ENCODE assay signal across 8 cellular contexts in the genomic region with DNA sequence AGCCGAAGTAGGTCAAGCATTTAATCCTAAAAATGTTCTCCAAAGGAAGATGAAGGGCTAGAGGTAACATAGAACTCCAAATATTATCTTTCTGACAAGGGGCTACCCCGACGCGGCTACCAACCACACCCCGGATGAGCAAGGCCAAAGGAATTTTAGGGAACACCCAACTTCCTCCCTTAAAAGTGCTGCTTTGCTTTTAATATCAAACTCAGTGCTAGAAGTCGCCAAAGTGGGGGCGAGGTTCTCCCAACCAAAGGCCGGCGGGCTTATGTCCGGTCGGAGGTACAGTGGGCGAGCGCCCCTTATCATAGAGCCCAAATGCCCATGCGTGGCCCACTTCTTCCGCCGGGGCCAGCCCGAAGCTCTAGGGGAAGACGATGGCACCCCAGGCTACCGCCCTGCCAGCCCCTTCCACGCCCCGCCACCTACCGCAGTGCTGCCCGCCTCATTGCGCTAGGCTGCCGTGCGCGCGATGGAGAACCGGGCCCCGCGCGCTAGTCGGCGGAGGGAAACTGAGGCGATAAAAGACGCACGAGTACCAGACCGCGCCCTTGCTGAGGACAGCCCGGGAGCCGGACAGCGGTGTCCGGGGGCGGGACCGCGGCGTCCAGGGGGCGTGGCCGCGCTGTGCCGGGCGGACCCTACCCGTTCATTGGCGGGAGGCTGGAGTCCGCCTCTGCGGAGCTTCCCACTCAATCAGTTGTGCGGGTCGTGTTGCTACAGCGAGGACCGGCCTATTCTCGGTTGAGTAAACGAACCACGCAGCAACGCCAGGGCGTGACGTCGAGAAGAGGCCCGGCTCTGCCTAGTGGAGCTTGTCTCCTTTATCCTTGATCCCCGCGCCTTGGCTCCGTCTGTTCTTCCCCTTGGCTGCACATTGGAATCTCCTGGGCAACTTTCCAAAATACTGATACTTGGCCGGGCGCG. TPM values are rescaled to one million over a fixed set of nuclear protein-coding genes. Genes with fewer than 3 reads are reported as not detected.
A peak's percentile ranks its signal among the peaks of the same experiment; 100 is the strongest.
DNase-seq lines count a peak whose midpoint lies in the region; ATAC-seq, FAIRE-seq and TF ChIP-seq lines count a peak whose summit lies in the region.

A gene with protein sequence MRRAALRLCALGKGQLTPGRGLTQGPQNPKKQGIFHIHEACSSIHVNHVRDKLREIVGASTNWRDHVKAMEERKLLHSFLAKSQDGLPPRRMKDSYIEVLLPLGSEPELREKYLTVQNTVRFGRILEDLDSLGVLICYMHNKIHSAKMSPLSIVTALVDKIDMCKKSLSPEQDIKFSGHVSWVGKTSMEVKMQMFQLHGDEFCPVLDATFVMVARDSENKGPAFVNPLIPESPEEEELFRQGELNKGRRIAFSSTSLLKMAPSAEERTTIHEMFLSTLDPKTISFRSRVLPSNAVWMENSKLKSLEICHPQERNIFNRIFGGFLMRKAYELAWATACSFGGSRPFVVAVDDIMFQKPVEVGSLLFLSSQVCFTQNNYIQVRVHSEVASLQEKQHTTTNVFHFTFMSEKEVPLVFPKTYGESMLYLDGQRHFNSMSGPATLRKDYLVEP (minus strand): TSS at position 584 of the 930 bp plus-strand sequence. CDS start 132 bp downstream, at position 452.

- peaks cover 14% of the 10 kb centered on the region for H4K20me1 ChIP-seq in IMR-90 (ENCODE audit: insufficient read depth, low read length)

- no peak within 1 kb of the TSS for H2BK12ac ChIP-seq in neuronal stem cell (ENCODE audit: low read length)

- H3K27ac ChIP-seq in IMR-90 (ENCODE audit: insufficient read depth, low read length), result peak within 1 kb of the TSS; percentile 96
- H3K27ac ChIP-seq in SJSA1, result peak within 1 kb of the TSS; percentile 100
- H3K27ac ChIP-seq in neuronal stem cell (replicated peaks; ENCODE audit: low read length), result no peak within 1 kb of the TSS
- no peak within 1 kb of the TSS for H3K27ac ChIP-seq in substantia nigra (ENCODE audit: low read depth, low read length, poor library complexity, severe bottlenecking)

- H3K4me3 ChIP-seq in IMR-90 (ENCODE audit: insufficient read depth, low read depth, low read length) (peak within 1 kb of the TSS; percentile 94), SJSA1 (peak within 1 kb of the TSS; percentile 90), neuronal stem cell (ENCODE audit: low read length in 2 of 2) (peak within 1 kb of the TSS; percentile 61 to 95)

- H2AK9ac ChIP-seq in IMR-90 (replicated peaks; ENCODE audit: low read depth, low read length, poor library complexity), result peak within 1 kb of the TSS; percentile 65

- TF ChIP-seq POLR2A in IMR-90 (IDR thresholded peaks at IDR 0.05; ENCODE audit: low read depth, low read length), result peak; percentile 78

- peak within 1 kb of the TSS; percentile 42 to 90 for H4K8ac ChIP-seq in IMR-90 (ENCODE audit: low read depth in 2 of 2, low read length in 2 of 2)
- H4K8ac ChIP-seq in neuronal stem cell (ENCODE audit: low read depth, low read length), result no peak within 1 kb of the TSS

- intact Hi-C loops in IMR-90 (cut with micrococcal nuclease), result loop anchor here (1.0 kb wide), 1 partner anchor 158 kb away; no protein-coding TSS in a partner anchor

- no peaks in the 10 kb centered on the region for H3K36me3 ChIP-seq in IMR-90 (ENCODE audit: control insufficient read depth, insufficient read depth, low read length)
- peaks cover 4% of the 10 kb centered on the region; the same call in 1 of the 2 replicates for H3K36me3 ChIP-seq in SJSA1
- no peaks in the 10 kb centered on the region for H3K36me3 ChIP-seq in neuronal stem cell (replicated peaks in 1 of 2; ENCODE audit: control insufficient read depth in 2 of 2, insufficient read depth in 2 of 2, low read length in 2 of 2)

- H2BK20ac ChIP-seq in IMR-90 (ENCODE audit: low read depth, low read length), result no peak within 1 kb of the TSS

- H2BK5ac ChIP-seq in IMR-90 (ENCODE audit: low read depth, low read length, poor library complexity, severe bottlenecking) (peak within 1 kb of the TSS; percentile 78), neuronal stem cell (ENCODE audit: low read length) (no peak within 1 kb of the TSS)

- 37% methylated on average over 41 of the region's 74 CpGs; no CpG with 5 or more reads in 1 of the 2 experiments for WGBS in IMR-90 (ENCODE audit: extremely low coverage in 2 of 2, insufficient read length in 1 of 2), 2 experiments
- no CpG with 5 or more reads among the region's 74 CpGs for WGBS in neuronal stem cell (ENCODE audit: extremely low coverage in 2 of 2, insufficient read length in 2 of 2, insufficient replicate concordance in 1 of 2), 2 donors

- H3K18ac ChIP-seq in IMR-90 (ENCODE audit: low read depth, low read length) (peak within 1 kb of the TSS; percentile 49; the same call in 1 of the 2 replicates), neuronal stem cell (ENCODE audit: low read length) (peak within 1 kb of the TSS; percentile 87)

- H3K27me3 ChIP-seq in IMR-90 (ENCODE audit: control insufficient read depth, insufficient read depth, low read length) (no peaks in the 10 kb centered on the region), SJSA1 (replicated peaks) (no peaks in the 10 kb centered on the region), neuronal stem cell (ENCODE audit: control insufficient read depth in 3 of 3, insufficient read depth in 3 of 3, low read depth in 1 of 3, low read length in 3 of 3) (no peaks in the 10 kb centered on the region)

- H4K91ac ChIP-seq in IMR-90 (ENCODE audit: insufficient read depth, low read depth, low read length) (peak within 1 kb of the TSS; percentile 84), neuronal stem cell (ENCODE audit: low read depth, low read length, poor library complexity) (no peak within 1 kb of the TSS)

- peak within 1 kb of the TSS; percentile 78 for H4K5ac ChIP-seq in IMR-90 (ENCODE audit: low read depth, low read length)

- FAIRE-seq in frontal cortex (lab: Jason Lieb, UNC), result no peak

- peak within 1 kb of the TSS; percentile 72 for H3K4me2 ChIP-seq in IMR-90 (ENCODE audit: low read depth, low read length)
- H3K4me2 ChIP-seq in neuronal stem cell (ENCODE audit: insufficient read depth, low read length, poor library complexity, severe bottlenecking), result peak within 1 kb of the TSS; percentile 54

- peak within 1 kb of the TSS; percentile 42; the same call in 1 of the 2 replicates for H2BK120ac ChIP-seq in IMR-90 (ENCODE audit: low read depth, low read length)
- no peak within 1 kb of the TSS for H2BK120ac ChIP-seq in neuronal stem cell (ENCODE audit: low read depth, low read length)

- CTCF ChIA-PET in IMR-90 (lab: Yijun Ruan, JAX), result interaction anchor here (1.0 to 1.5 kb wide), 2 partner anchors 159 to 165 kb away, joined by 3 to 7 read pairs; a partner anchor contains a TSS

- TF ChIP-seq CTCF in IMR-90 (conservative IDR thresholded peaks at IDR 0.05; ENCODE audit: low read depth, low read length), result no peak

- dilution Hi-C loops in IMR-90 (cut with HindIII; ENCODE audit: low sequenced_read_pairs, unreplicated experiment), result no loop called here

- H2AFZ ChIP-seq in IMR-90 (replicated peaks; ENCODE audit: low read length, poor library complexity) (peak within 1 kb of the TSS; percentile 96), neuronal stem cell (ENCODE audit: low read length) (peak within 1 kb of the TSS; percentile 89)

- in situ Hi-C loops in IMR-90 (cut with MboI; ENCODE audit: low sequenced_read_pairs), result loop anchor here (10.0 kb wide), 1 partner anchor 162 kb away; a partner anchor contains a TSS

- H3K79me1 ChIP-seq in IMR-90 (ENCODE audit: low read depth in 1 of 2, low read length in 2 of 2) (no peaks in the 10 kb centered on the region; a peak in 1 of 4 replicates), neuronal stem cell (ENCODE audit: low read depth, low read length) (no peaks in the 10 kb centered on the region)

- H3K23ac ChIP-seq in IMR-90 (ENCODE audit: low read depth, low read length), result peak within 1 kb of the TSS; percentile 59; the same call in 1 of the 2 replicates
- peak within 1 kb of the TSS; percentile 55 for H3K23ac ChIP-seq in neuronal stem cell (ENCODE audit: low read depth, low read length, poor library complexity)

- POLR2A ChIA-PET in IMR-90 (lab: Charles Lee; ENCODE audit: unreplicated experiment), result interaction anchor here (0.5 to 1.1 kb wide), 3 partner anchors 11 to 165 kb away, joined by 3 to 4 read pairs (median 3); no protein-coding TSS in a partner anchor

- H3K4me1 ChIP-seq in IMR-90 (ENCODE audit: control insufficient read depth, insufficient read depth, low read length) (no peaks in the 10 kb centered on the region), SJSA1 (replicated peaks) (0 out of 2 replicates have a peak, but pooled peaks cover 3% of the 10 kb centered on the region), neuronal stem cell (ENCODE audit: control insufficient read depth in 2 of 2, insufficient read depth in 1 of 2, low read depth in 1 of 2, low read length in 2 of 2) (no peaks in the 10 kb centered on the region)

- H2AK5ac ChIP-seq in IMR-90 (ENCODE audit: low read depth, low read length) (peak within 1 kb of the TSS; percentile 45; the same call in 1 of the 2 replicates), neuronal stem cell (ENCODE audit: low read depth, low read length) (no peak within 1 kb of the TSS)

- TF ChIP-seq RAD21 in IMR-90 (IDR thresholded peaks at IDR 0.05; ENCODE audit: low read length), result no peak

- H3K9ac ChIP-seq in IMR-90 (ENCODE audit: low read depth, low read length) (peak within 1 kb of the TSS; percentile 89), neuronal stem cell (ENCODE audit: low read depth, low read length, poor library complexity) (peak within 1 kb of the TSS; percentile 81)

- H3K4ac ChIP-seq in IMR-90 (ENCODE audit: low read depth, low read length), result peak within 1 kb of the TSS; percentile 75
- no peak within 1 kb of the TSS for H3K4ac ChIP-seq in neuronal stem cell (ENCODE audit: low read length)

- peak; percentile 70 for DNase-seq in DMS79 (lab: John Stamatoyannopoulos, UW)
- peak; percentile 95 for DNase-seq in IMR-90
- DNase-seq in SJSA1 (ENCODE audit: low read depth in 1 of 2, low spot score in 2 of 2), result peak; percentile 88 to 93
- DNase-seq in activated naive CD4-positive, alpha-beta T cell (lab: John Stamatoyannopoulos, UW), result peak; percentile 7 to 49 (median 24)
- DNase-seq in frontal cortex (ENCODE audit: low spot score in 2 of 2), result peak; percentile 63 to 81
- DNase-seq in neuronal stem cell (ENCODE audit: low spot score), result peak; percentile 69
- peak; percentile 2 to 88 (median 48) for DNase-seq in substantia nigra (lab: John Stamatoyannopoulos, UW)

- H3K9me3 ChIP-seq in IMR-90 (ENCODE audit: control insufficient read depth, insufficient read depth, low read length), result no peaks in the 10 kb centered on the region
- no peaks in the 10 kb centered on the region for H3K9me3 ChIP-seq in SJSA1 (replicated peaks)
- no peaks in the 10 kb centered on the region for H3K9me3 ChIP-seq in neuronal stem cell (replicated peaks in 1 of 2; ENCODE audit: control insufficient read depth in 2 of 2, insufficient read depth in 1 of 2, low read depth in 1 of 2, low read length in 2 of 2)

- H3K14ac ChIP-seq in IMR-90 (replicated peaks; ENCODE audit: low read depth, low read length) (peak within 1 kb of the TSS; percentile 94), neuronal stem cell (ENCODE audit: low read length) (peak within 1 kb of the TSS; percentile 8)

- H3K56ac ChIP-seq in IMR-90 (ENCODE audit: extremely low read depth, insufficient read depth, low read length), result peak within 1 kb of the TSS; percentile 87

- H3K9me1 ChIP-seq in IMR-90 (ENCODE audit: insufficient read depth, low read length), result no peaks in the 10 kb centered on the region

- BruUV-seq in IMR-90 (replicated peaks; lab: Mats Ljungman, UMichigan), result no TSS peak

- H2BK15ac ChIP-seq in IMR-90 (ENCODE audit: low read depth, low read length) (peak within 1 kb of the TSS; percentile 52; the same call in 1 of the 3 replicates), neuronal stem cell (ENCODE audit: low read length) (no peak within 1 kb of the TSS)

- ATAC-seq in GM21529 (IDR thresholded peaks at IDR 0.05; ENCODE audit: unreplicated experiment) (peak; percentile 96), IMR-90 (ENCODE audit: low read depth) (peak; percentile 98)

RNA-seq across cellular contexts. Expression of the gene that starts here (rescaled TPM):
- 47.3 and 63.6 TPM in 2 replicates for total RNA-seq in IMR-90 (2012; rRNA removed)
- polyA plus RNA-seq in IMR-90 (2012; rRNA removed), result 35.0 and 43.5 TPM in 2 replicates
- polyA plus RNA-seq in IMR-90 (2012; cell fraction: cytosol; rRNA removed), result 7.8 and 12.3 TPM in 2 replicates
- polyA plus RNA-seq in IMR-90 (2012; cell fraction: nucleus; rRNA removed; ENCODE audit: low replicate concordance), result 21.0 and 127 TPM in 2 replicates
- 68.9 and 91.6 TPM in 2 replicates for total RNA-seq in SJSA1 (2014; rRNA removed; shearing (Covaris generic))
- total RNA-seq in frontal cortex, result 22.0 TPM
- polyA plus RNA-seq in neuronal stem cell (2013, experiment 1 of 2), result 15.6 TPM
- 15.3 TPM for polyA plus RNA-seq in neuronal stem cell (2013, experiment 2 of 2)

Comparison
In these comparisons a context has a peak if more than half of its experiments do, and no peak if none do; other contexts are left out.
1. DNase-seq: peak in every context shown above with its lines; median percentile 95 in IMR-90; 90 in SJSA1; 72 in frontal cortex; 70 in DMS79; 69 in neuronal stem cell; 48 in substantia nigra; 24 in activated naive CD4-positive, alpha-beta T cell.
2. H3K27ac ChIP-seq: peak in IMR-90 (single experiment) and SJSA1 (single experiment); none in neuronal stem cell (single experiment) and substantia nigra (single experiment).
3. Peak in every context shown above with its lines, with median percentiles within 50 percentile points of each other: H3K4me3 ChIP-seq.